23 cellular contexts compared by ENCODE assay signal in the genomic region with DNA sequence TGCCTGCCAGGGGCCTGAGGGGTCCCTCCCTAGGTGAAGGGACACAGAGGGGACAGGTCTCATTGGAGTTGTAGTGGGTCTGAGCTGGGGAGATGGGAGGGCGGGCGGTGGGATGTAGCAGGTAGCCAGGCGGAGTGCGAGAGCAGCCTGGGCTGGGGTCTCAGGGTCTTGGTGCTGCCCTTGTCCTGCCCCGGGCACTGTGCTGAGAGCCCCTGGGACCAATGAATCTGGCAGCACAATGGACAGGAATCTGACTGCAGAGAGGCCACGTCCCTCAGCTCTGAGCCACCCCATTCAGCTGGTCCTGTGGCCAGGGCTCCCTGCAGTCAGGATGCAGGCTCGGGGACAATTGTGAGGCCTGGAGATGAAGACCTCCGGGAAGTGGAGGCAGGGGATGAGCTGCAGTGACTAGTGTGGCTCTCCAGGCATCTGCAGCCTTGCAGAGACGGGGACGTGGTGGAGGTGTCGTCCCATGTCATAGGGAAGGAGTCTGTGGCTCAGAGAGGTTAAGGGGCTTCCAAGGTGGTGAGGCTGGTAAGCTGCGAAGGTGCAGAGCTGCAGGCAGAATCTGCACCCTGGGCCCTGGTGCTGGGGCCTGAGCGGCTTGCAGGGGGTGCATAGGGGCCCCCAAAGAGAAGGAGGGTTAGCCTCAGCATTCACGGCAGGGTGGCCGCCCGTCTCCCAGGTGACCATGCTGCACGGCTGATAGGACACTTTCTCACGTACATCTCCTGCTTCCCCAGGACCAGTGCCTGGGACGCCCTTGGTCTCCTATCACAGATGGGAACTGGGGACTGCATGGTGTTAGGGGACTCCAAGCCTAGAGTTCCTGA. TPM values are rescaled to one million over a fixed set of nuclear protein-coding genes. Genes with fewer than 3 reads are reported as not detected.
"Had no signal": no experiment of that assay in that cellular context is flagged by ENCODE, and none has a peak within 500 bp of the region (broad histone marks: within the 10 kb centered on the region; RNA-seq: fewer than 3 reads in every experiment).

No MANE protein-coding gene starts in this region.

- H3K27me3 ChIP-seq: foreskin keratinocyte, tibial nerve had no signal

- ATAC-seq: left ventricle myocardium superior, natural killer cell, T-cell had no signal

- H3K36me3 ChIP-seq: stomach had no signal

- H3K9me3 Mint-ChIP-seq: activated naive CD4-positive, alpha-beta T cell treated with anti-CD3 and anti-CD28 coated beads, Interleukin-2, amount 50 U/mL, for 24 hours; brain; dendritic cell treated with granulocyte-macrophage colony-stimulating factor and Interleukin-4, amounts not matched to agents 40 ng/mL and 50 ng/mL, for 4 days; immature natural killer cell; mesothelial cell of epicardium; natural killer cell; T-cell had no signal

- H3K27ac Mint-ChIP-seq: activated naive CD4-positive, alpha-beta T cell treated with anti-CD3 and anti-CD28 coated beads, Interleukin-2, amount 50 U/mL, for 24 hours; dendritic cell treated with granulocyte-macrophage colony-stimulating factor and Interleukin-4, amounts not matched to agents 40 ng/mL and 50 ng/mL, for 4 days; mesothelial cell of epicardium; natural killer cell; T-cell had no signal

- H3K27ac ChIP-seq: foreskin keratinocyte, stomach, suprapubic skin, tibial nerve had no signal

- H3K4me3 Mint-ChIP-seq: activated naive CD4-positive, alpha-beta T cell treated with anti-CD3 and anti-CD28 coated beads, Interleukin-2, amount 50 U/mL, for 24 hours; brain; dendritic cell treated with granulocyte-macrophage colony-stimulating factor and Interleukin-4, amounts not matched to agents 40 ng/mL and 50 ng/mL, for 4 days; immature natural killer cell; mesothelial cell of epicardium; natural killer cell; T-cell had no signal

- H3K4me1 Mint-ChIP-seq: activated naive CD4-positive, alpha-beta T cell treated with anti-CD3 and anti-CD28 coated beads, Interleukin-2, amount 50 U/mL, for 24 hours; brain; immature natural killer cell; mesothelial cell of epicardium; natural killer cell; T-cell had no signal

- H3K9me3 ChIP-seq: stomach, suprapubic skin, tibial nerve had no signal

- H3K4me1 ChIP-seq: stomach, tibial nerve had no signal

- H3K4me3 ChIP-seq: stomach, suprapubic skin, tibial nerve had no signal

- DNase-seq: activated CD4-positive, alpha-beta T cell treated with anti-CD3 and anti-CD28 coated beads for 1 hour; activated CD4-positive, alpha-beta T cell treated with anti-CD3 and anti-CD28 coated beads, Interleukin-2, amount 50 U/mL, for 1 hour; activated CD8-positive, alpha-beta memory T cell treated with anti-CD3 and anti-CD28 coated beads, Interleukin-2, amount 50 U/mL, for 48 hours; activated effector memory CD4-positive, alpha-beta T cell treated with anti-CD3 and anti-CD28 coated beads, Interleukin-2, amount 50 U/mL, for 16 hours; activated T-cell treated with anti-CD3 and anti-CD28 coated beads, Interleukin-2, amount 50 U/mL, for 48 hours; effector CD4-positive, alpha-beta T cell; erythroblast; immature natural killer cell; left ventricle myocardium superior; mammary epithelial cell; natural killer cell; stimulated activated CD4-positive, alpha-beta T cell treated with anti-CD3 and anti-CD28 coated beads, Interleukin-12 subunit alpha, Interleukin-12 subunit beta, amount 100 ng/mL, for 4 hours; stimulated activated CD4-positive, alpha-beta T cell treated with anti-CD3 and anti-CD28 coated beads, Interleukin-4, amount 100 ng/mL, for 4 hours; stomach; T-cell had no signal

- H3K27me3 Mint-ChIP-seq: activated naive CD4-positive, alpha-beta T cell treated with anti-CD3 and anti-CD28 coated beads, Interleukin-2, amount 50 U/mL, for 24 hours; brain; dendritic cell treated with granulocyte-macrophage colony-stimulating factor and Interleukin-4, amounts not matched to agents 40 ng/mL and 50 ng/mL, for 4 days had no signal

- H3K36me3 Mint-ChIP-seq: activated naive CD4-positive, alpha-beta T cell treated with anti-CD3 and anti-CD28 coated beads, Interleukin-2, amount 50 U/mL, for 24 hours; natural killer cell had no signal

RNA-seq across cellular contexts. Expression of gene NSG1, which starts 20.6 kb away (rescaled TPM):
- total RNA-seq: glomerular endothelial cell had no signal
